In genomic region chr19:13981467-13981866, GRCh38 we compare ENCODE assay signal across 28 cellular contexts.
DNase-seq lines count a peak whose midpoint lies in the region; ATAC-seq and TF ChIP-seq lines count a peak whose summit lies in the region.
"Had no signal": no experiment of that assay in that cellular context is flagged by ENCODE, and none has a peak within 500 bp of the region (broad histone marks: within the 10 kb centered on the region; RNA-seq: fewer than 3 reads in every experiment).

No MANE protein-coding gene starts in this region.

- H3K4me3 Mint-ChIP-seq in T-helper 1 cell treated with Interleukin-12 subunit alpha and Interleukin-12 subunit beta and Interleukin-4 antibody, amounts not matched to agents 30 μg/mL and 1 μg/mL, for 36 hours, result no peak overlapping the region
- no peak overlapping the region for H3K4me3 Mint-ChIP-seq in central memory CD8-positive, alpha-beta T cell
- H3K4me3 Mint-ChIP-seq: GM23338 had no signal

- H3K4me2 ChIP-seq in BLaER1 treated with 17β-estradiol and CSF1 and Interleukin-3, amounts not matched to agents 10 nM and 100 nM, result peak overlapping the region; percentile 88 to 99 (median 92)
- peak overlapping the region; percentile 50 for H3K4me2 ChIP-seq in Loucy (ENCODE audit: low read depth, low read length, poor library complexity, severe bottlenecking)
- H3K4me2 ChIP-seq: GM23338, KMS-11 had no signal

- TF ChIP-seq CTCF in Loucy (conservative IDR thresholded peaks at IDR 0.05; ENCODE audit: low read length), result no peak

- no peak overlapping the region for H2AFZ ChIP-seq in Loucy (ENCODE audit: low read length)
- H2AFZ ChIP-seq: GM23338 had no signal

- H3K9ac ChIP-seq in BLaER1 treated with 17β-estradiol and CSF1 and Interleukin-3, amounts not matched to agents 10 nM and 100 nM, result peak overlapping the region; percentile 29 to 62 (median 50); a peak in 18 of 22 replicates
- peak overlapping the region; percentile 57 for H3K9ac ChIP-seq in Loucy (ENCODE audit: low read depth, low read length, poor library complexity, severe bottlenecking)
- H3K9ac ChIP-seq: KMS-11 had no signal

- H3F3A ChIP-seq in Loucy (ENCODE audit: low read depth), result no peaks in the 10 kb centered on the region

- peaks cover 12 to 28% (median 21%) of the 10 kb centered on the region in 11 experiments; a peak in 21 of 22 replicates for H3K27me3 ChIP-seq in BLaER1 treated with 17β-estradiol and CSF1 and Interleukin-3, amounts not matched to agents 10 nM and 100 nM
- no peaks in the 10 kb centered on the region for H3K27me3 ChIP-seq in Loucy (ENCODE audit: insufficient read depth, low read length, poor library complexity, severe bottlenecking)
- H3K27me3 ChIP-seq: esophagus muscularis mucosa, foreskin keratinocyte, right lobe of liver, spleen, stomach had no signal

- ATAC-seq in central memory CD8-positive, alpha-beta T cell (replicated peaks; ENCODE audit: extremely low read depth, poor library complexity, severe bottlenecking), result no peak
- ATAC-seq: foreskin keratinocyte, GM23338, Panc1, right lobe of liver had no signal

- peaks cover 77 to 86% (median 84%) of the 10 kb centered on the region in 10 experiments for H3K4me1 ChIP-seq in BLaER1 treated with 17β-estradiol and CSF1 and Interleukin-3, amounts not matched to agents 10 nM and 100 nM
- peaks cover 52% of the 10 kb centered on the region for H3K4me1 ChIP-seq in Loucy (ENCODE audit: insufficient read depth, low read length, poor library complexity, severe bottlenecking)
- H3K4me1 ChIP-seq: right lobe of liver had no signal

- no peak for DNase-seq in T-helper 1 cell
- no peak for DNase-seq in central memory CD8-positive, alpha-beta T cell (ENCODE audit: low spot score in 2 of 2)
- DNase-seq in AG20443 (ENCODE audit: low spot score), result no peak
- DNase-seq in hippocampal formation (lab: John Stamatoyannopoulos, UW), result no peak
- no peak for DNase-seq in NCI-H748 treated with DMSO at 0.1 percent for 48 hours (lab: John Stamatoyannopoulos, UW)
- DNase-seq: activated CD8-positive, alpha-beta memory T cell treated with anti-CD3 and anti-CD28 coated beads for 24 hours; activated effector memory CD4-positive, alpha-beta T cell treated with anti-CD3 and anti-CD28 coated beads, Interleukin-2, amount 50 U/mL, for 16 hours; activated T-cell treated with anti-CD3 and anti-CD28 coated beads, Interleukin-2, amount 50 U/mL, for 1 hour; caudate nucleus; cortex of kidney; foreskin keratinocyte; left ventricle myocardium inferior; NCI-H1417 treated with DMSO at 0.1 percent for 48 hours; NCI-H226; NCI-H69; right lobe of liver; SHP77 treated with DMSO at 0.1 percent for 48 hours; spleen; stomach had no signal

- peaks cover 8% of the 10 kb centered on the region for H3K36me3 Mint-ChIP-seq in T-helper 1 cell treated with Interleukin-12 subunit alpha and Interleukin-12 subunit beta and Interleukin-4 antibody, amounts not matched to agents 30 μg/mL and 1 μg/mL, for 36 hours (ENCODE audit: low read depth)
- H3K36me3 Mint-ChIP-seq in central memory CD8-positive, alpha-beta T cell (ENCODE audit: insufficient read depth), result peaks cover 8% of the 10 kb centered on the region

- no peaks in the 10 kb centered on the region; a peak in 1 of 22 replicates for H4K20me1 ChIP-seq in BLaER1 treated with 17β-estradiol and CSF1 and Interleukin-3, amounts not matched to agents 10 nM and 100 nM
- H4K20me1 ChIP-seq in Loucy (ENCODE audit: insufficient read depth, low read length, poor library complexity, severe bottlenecking), result no peaks in the 10 kb centered on the region

- H3K79me2 ChIP-seq in Loucy (ENCODE audit: insufficient read depth, low read length), result no peaks in the 10 kb centered on the region

- H3K4me3 ChIP-seq in BLaER1 treated with 17β-estradiol and CSF1 and Interleukin-3, amounts not matched to agents 10 nM and 100 nM, result peak overlapping the region in 2 of 10 experiments; percentile 6 to 14; a peak in 1 of 20 replicates
- H3K4me3 ChIP-seq in Loucy (ENCODE audit: low read length, poor library complexity, severe bottlenecking), result peak overlapping the region; percentile 11
- H3K4me3 ChIP-seq: esophagus muscularis mucosa, GM23338, left ventricle myocardium inferior, right lobe of liver, spleen, stomach had no signal

- no peaks in the 10 kb centered on the region for H3K9me3 Mint-ChIP-seq in T-helper 1 cell treated with Interleukin-12 subunit alpha and Interleukin-12 subunit beta and Interleukin-4 antibody, amounts not matched to agents 30 μg/mL and 1 μg/mL, for 36 hours
- no peaks in the 10 kb centered on the region for H3K9me3 Mint-ChIP-seq in central memory CD8-positive, alpha-beta T cell
- H3K9me3 Mint-ChIP-seq: GM23338 had no signal

- no peaks in the 10 kb centered on the region for H3K27me3 Mint-ChIP-seq in T-helper 1 cell treated with Interleukin-12 subunit alpha and Interleukin-12 subunit beta and Interleukin-4 antibody, amounts not matched to agents 30 μg/mL and 1 μg/mL, for 36 hours (ENCODE audit: low read depth)
- no peaks in the 10 kb centered on the region for H3K27me3 Mint-ChIP-seq in central memory CD8-positive, alpha-beta T cell
- H3K27me3 Mint-ChIP-seq: progenitor cell of endocrine pancreas had no signal

- H3K27ac Mint-ChIP-seq in T-helper 1 cell treated with Interleukin-12 subunit alpha and Interleukin-12 subunit beta and Interleukin-4 antibody, amounts not matched to agents 30 μg/mL and 1 μg/mL, for 36 hours, result peak overlapping the region; percentile 45
- H3K27ac Mint-ChIP-seq in central memory CD8-positive, alpha-beta T cell (ENCODE audit: low read depth), result peak overlapping the region; percentile 44
- H3K27ac Mint-ChIP-seq: GM23338, progenitor cell of endocrine pancreas had no signal

- H3K36me3 ChIP-seq in BLaER1 treated with 17β-estradiol and CSF1 and Interleukin-3, amounts not matched to agents 10 nM and 100 nM, result peaks cover 0 to 30% (median 14%) of the 10 kb centered on the region in 11 experiments; a peak in 13 of 22 replicates
- no peaks in the 10 kb centered on the region for H3K36me3 ChIP-seq in Loucy (ENCODE audit: insufficient read depth, low read length)

- peaks cover 19% of the 10 kb centered on the region for H3K4me1 Mint-ChIP-seq in T-helper 1 cell treated with Interleukin-12 subunit alpha and Interleukin-12 subunit beta and Interleukin-4 antibody, amounts not matched to agents 30 μg/mL and 1 μg/mL, for 36 hours (ENCODE audit: low read depth)
- H3K4me1 Mint-ChIP-seq in central memory CD8-positive, alpha-beta T cell, result peaks cover 14% of the 10 kb centered on the region

- no peaks in the 10 kb centered on the region for H3K9me3 ChIP-seq in BLaER1 treated with 17β-estradiol and CSF1 and Interleukin-3, amounts not matched to agents 10 nM and 100 nM (replicated peaks in 1 of 11)
- H3K9me3 ChIP-seq in Loucy (ENCODE audit: insufficient read depth, low read depth, low read length), result no peaks in the 10 kb centered on the region
- H3K9me3 ChIP-seq: esophagus muscularis mucosa, left ventricle myocardium inferior, right lobe of liver, spleen, stomach had no signal

- no peaks in the 10 kb centered on the region for H3K9me2 ChIP-seq in Loucy (replicated peaks; ENCODE audit: low read depth, low read length)

- H3K27ac ChIP-seq in BLaER1 treated with 17β-estradiol and CSF1 and Interleukin-3, amounts not matched to agents 10 nM and 100 nM, result peak overlapping the region; percentile 9 to 71 (median 58); a peak in 18 of 22 replicates
- H3K27ac ChIP-seq: 22Rv1, esophagus muscularis mucosa, foreskin keratinocyte, KMS-11, left ventricle myocardium inferior, right lobe of liver, stomach had no signal
